ENCODE assay signal across 23 cellular contexts in genomic region chr14:66483322-66483721, GRCh38. TPM values are rescaled to one million over a fixed set of nuclear protein-coding genes. Genes with fewer than 3 reads are reported as not detected.
DNase-seq lines count a peak whose midpoint lies in the region; ATAC-seq and TF ChIP-seq lines count a peak whose summit lies in the region.
"Had no signal": no experiment of that assay in that cellular context is flagged by ENCODE, and none has a peak within 500 bp of the region (broad histone marks: within the 10 kb centered on the region; RNA-seq: fewer than 3 reads in every experiment).

No MANE protein-coding gene starts in this region.

- no peak overlapping the region for H3K4me3 ChIP-seq in spleen
- H3K4me3 ChIP-seq in effector memory CD4-positive, alpha-beta T cell (ENCODE audit: insufficient read depth, low read depth, low read length, poor library complexity, severe bottlenecking) = no peak overlapping the region
- H3K4me3 ChIP-seq: breast epithelium, thoracic aorta had no signal

- no peaks in the 10 kb centered on the region for H3K36me3 ChIP-seq in spleen
- no peaks in the 10 kb centered on the region for H3K36me3 ChIP-seq in effector memory CD4-positive, alpha-beta T cell (ENCODE audit: control insufficient read depth, insufficient read depth, low read length)
- H3K36me3 ChIP-seq: breast epithelium, thoracic aorta had no signal

- TF ChIP-seq POLR2A in spleen (IDR thresholded peaks at IDR 0.05) = no peak

- TF ChIP-seq CTCF in omental fat pad (IDR thresholded peaks at IDR 0.05) (no peak), spleen (IDR thresholded peaks at IDR 0.05 in 8 of 11, conservative IDR thresholded peaks at IDR 0.05 in 3 of 11) (no peak)

- H3K27me3 ChIP-seq in spleen (replicated peaks in 1 of 7) = no peaks in the 10 kb centered on the region
- H3K27me3 ChIP-seq in effector memory CD4-positive, alpha-beta T cell (replicated peaks; ENCODE audit: control insufficient read depth, insufficient read depth, low read length, poor library complexity, severe bottlenecking) = no peaks in the 10 kb centered on the region
- H3K27me3 ChIP-seq: breast epithelium had no signal

- ATAC-seq in omental fat pad (ENCODE audit: low FRiP score) = peak; percentile 90
- ATAC-seq: stimulated activated memory B cell treated with anti-CD40 and anti-IgM and Interleukin-4, amounts not matched to agents 10 μg/mL and 1 μg/mL and 100 μg/mL, for 72 hours; T-helper 17 cell had no signal

- no peaks in the 10 kb centered on the region for H3K9me3 ChIP-seq in spleen
- H3K9me3 ChIP-seq in effector memory CD4-positive, alpha-beta T cell (ENCODE audit: control insufficient read depth, low read length) = no peaks in the 10 kb centered on the region
- H3K9me3 ChIP-seq: breast epithelium, thoracic aorta had no signal

- intact Hi-C loops in spleen (cut with DNase I; ENCODE audit: low total_unique reads) = no loop called here

- no peaks in the 10 kb centered on the region for H3K4me1 ChIP-seq in spleen
- H3K4me1 ChIP-seq in effector memory CD4-positive, alpha-beta T cell (ENCODE audit: control insufficient read depth, insufficient read depth, low read length, poor library complexity, severe bottlenecking) = no peaks in the 10 kb centered on the region
- H3K4me1 ChIP-seq: breast epithelium had no signal

- DNase-seq in HCEC 1CT (peak; percentile 23), amniotic epithelial cell (ENCODE audit: low read depth) (peak; percentile 65), fibroblast of the conjunctiva (ENCODE audit: low read depth) (peak; percentile 5), omental fat pad (ENCODE audit: low spot score) (no peak), spleen (no peak), cortex of kidney (lab: John Stamatoyannopoulos, UW) (no peak)
- no peak for DNase-seq in stimulated activated CD4-positive, alpha-beta T cell treated with anti-CD3 and anti-CD28 coated beads, Interleukin-4, amount 100 ng/mL, for 1 hour
- no peak for DNase-seq in effector memory CD4-positive, alpha-beta T cell
- DNase-seq: activated CD8-positive, alpha-beta memory T cell treated with anti-CD3 and anti-CD28 coated beads, Interleukin-2, amount 50 U/mL, for 48 hours; activated effector memory CD4-positive, alpha-beta T cell treated with anti-CD3 and anti-CD28 coated beads, Interleukin-2, amount 50 U/mL, for 16 hours; CD4-positive, CD25-positive, alpha-beta regulatory T cell; glutamatergic neuron; HFFc6; NCI-H146; nucleus accumbens; T-helper 17 cell had no signal

- H3K27ac ChIP-seq in spleen = no peak overlapping the region
- H3K27ac ChIP-seq in effector memory CD4-positive, alpha-beta T cell (ENCODE audit: insufficient read depth, low read length, poor library complexity, severe bottlenecking) = no peak overlapping the region
- H3K27ac ChIP-seq: breast epithelium, thoracic aorta, VCaP had no signal

- WGBS in spleen, 5 donors = 32 to 71% (median 53%) methylated on average over 1 of the region's 1 CpG

RNA-seq across cellular contexts. Expression of gene CCDC196, which starts 2.8 kb away (rescaled TPM):
- total RNA-seq in omental fat pad (not detected), spleen (not detected)
- polyA plus RNA-seq in spleen = not detected
- total RNA-seq: breast epithelium; CD4-positive, CD25-positive, alpha-beta regulatory T cell; G401; HFFc6; lung microvascular endothelial cell; T-helper 17 cell; thoracic aorta had no signal
- polyA plus RNA-seq: AG04450; CD4-positive, CD25-positive, alpha-beta regulatory T cell had no signal

RNA-seq across cellular contexts. Expression of gene GPHN, which starts 24.6 kb away (rescaled TPM):
- 10 to 100 TPM in 3 of 4 donors, 1 to 10 TPM in 1; 8.0 to 27.6 (median 18.7) TPM for total RNA-seq in omental fat pad
- 10 to 100 TPM in 6 of 7 donors, 1 to 10 TPM in 1; 9.0 to 26.9 (median 15.4) TPM for total RNA-seq in spleen
- polyA plus RNA-seq in spleen = 10 to 100 TPM in 2 of 3 donors, 1 to 10 TPM in 1; 9.3 to 16.3 (median 16.1) TPM

Comparison
In these comparisons a context has a peak if more than half of its experiments do, and no peak if none do; other contexts are left out.
1. DNase-seq: peak in HCEC 1CT (single experiment), amniotic epithelial cell (single experiment) and fibroblast of the conjunctiva (single experiment); none in omental fat pad (single experiment), stimulated activated CD4-positive, alpha-beta T cell treated with anti-CD3 and anti-CD28 coated beads, Interleukin-4, amount 100 ng/mL, for 1 hour (single experiment), spleen (single experiment), cortex of kidney (single experiment) and effector memory CD4-positive, alpha-beta T cell (0 of 3).